In the genomic region with DNA sequence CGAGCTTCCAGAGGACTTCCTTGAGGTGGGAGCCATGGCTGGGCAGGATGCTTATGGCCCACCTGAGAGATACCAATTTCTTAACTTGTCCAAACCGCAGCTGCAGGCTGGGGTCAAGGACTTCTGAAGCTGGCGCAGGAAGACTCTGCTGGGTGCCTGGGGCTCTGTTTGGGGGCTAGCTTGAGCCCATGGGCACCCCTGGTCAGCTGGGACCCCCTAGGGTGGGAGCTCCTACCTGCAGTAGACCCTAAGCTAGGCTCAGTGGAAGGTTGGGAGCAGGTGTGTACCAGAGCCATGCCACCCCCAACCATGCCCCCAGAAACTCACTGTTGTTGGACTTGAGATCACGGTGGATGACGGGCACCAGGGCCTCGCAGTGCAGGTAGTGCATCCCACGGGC, we compare ENCODE assay signal across 8 cellular contexts. TPM values are rescaled to one million over a fixed set of nuclear protein-coding genes. Genes with fewer than 3 reads are reported as not detected.
DNase-seq lines count a peak whose midpoint lies in the region; ATAC-seq, FAIRE-seq and TF ChIP-seq lines count a peak whose summit lies in the region.

No MANE protein-coding gene starts in this region.

- H3K4me1 Mint-ChIP-seq in naive B cell, result peaks cover 45 to 65% (median 60%) of the 10 kb centered on the region in 3 donors

- H3K27ac Mint-ChIP-seq in naive B cell, result peak overlapping the region; percentile 38 to 98 (median 93)

- H3K36me3 ChIP-seq in bronchial epithelial cell (ENCODE audit: control insufficient read depth, insufficient read depth, low read length), result peaks cover 14% of the 10 kb centered on the region

- no peaks in the 10 kb centered on the region for H3K9me3 ChIP-seq in right cardiac atrium (ENCODE audit: control insufficient read depth, low read length)

- TF ChIP-seq CTCF in bronchial epithelial cell (IDR thresholded peaks at IDR 0.05; ENCODE audit: insufficient read depth, low read length, severe bottlenecking), result no peak

- H3K4me3 Mint-ChIP-seq in naive B cell, result peak overlapping the region; percentile 87 to 97 (median 94)

- FAIRE-seq in bronchial epithelial cell (lab: Jason Lieb, UNC), result no peak

- no peaks in the 10 kb centered on the region for H3K9me3 Mint-ChIP-seq in naive B cell

- H3K4me3 ChIP-seq in right cardiac atrium (ENCODE audit: low read length) (peak overlapping the region; percentile 82), bronchial epithelial cell (ENCODE audit: low read depth, low read length) (peak overlapping the region; percentile 55)

- H3K27me3 Mint-ChIP-seq in naive B cell, result no peaks in the 10 kb centered on the region

- intact Hi-C loops in right cardiac atrium (cut with DNase I), result loop anchor here in 1 of 4 donors (5.0 kb wide), 1 partner anchor 35 kb away; a partner anchor contains a TSS
- intact Hi-C loops in left cardiac atrium (cut with DNase I), result loop anchor here in 1 of 2 donors (5.0 kb wide), 1 partner anchor 35 kb away; a partner anchor contains a TSS

- no peaks in the 10 kb centered on the region for H3K27me3 ChIP-seq in right cardiac atrium (ENCODE audit: control insufficient read depth, insufficient read depth)
- H3K27me3 ChIP-seq in bronchial epithelial cell (ENCODE audit: control insufficient read depth, insufficient read depth, low read length), result no peaks in the 10 kb centered on the region

- H3K27ac ChIP-seq in right cardiac atrium (ENCODE audit: low read length), result peak overlapping the region; percentile 93

- 50% methylated on average over 7 of the region's 7 CpGs for WGBS in right cardiac atrium

- peaks cover 6% of the 10 kb centered on the region for H3K4me1 ChIP-seq in right cardiac atrium (ENCODE audit: control insufficient read depth, insufficient read depth, low read length)

- peaks cover 0 to 7% of the 10 kb centered on the region in 2 donors for H3K36me3 Mint-ChIP-seq in naive B cell

- no peak for ATAC-seq in right cardiac atrium
- ATAC-seq in left cardiac atrium, result no peak
- no peak for ATAC-seq in naive B cell (ENCODE audit: low read depth in 2 of 2)
- ATAC-seq in GM19455 (IDR thresholded peaks at IDR 0.05; ENCODE audit: unreplicated experiment), result no peak
- ATAC-seq in HG02852 (IDR thresholded peaks at IDR 0.05; ENCODE audit: unreplicated experiment), result no peak
- ATAC-seq in GM21786 (IDR thresholded peaks at IDR 0.05; ENCODE audit: unreplicated experiment), result no peak

- DNase-seq in right cardiac atrium, result no peak
- DNase-seq in left cardiac atrium, result no peak
- no peak for DNase-seq in bronchial epithelial cell (ENCODE audit: low read depth)
- no peak for DNase-seq in naive B cell
- no peak for DNase-seq in stimulated activated CD4-positive, alpha-beta T cell treated with anti-CD3 and anti-CD28 coated beads, Interleukin-4, amount 100 ng/mL, for 1 hour

RNA-seq across cellular contexts. Expression of a gene that starts 1.3 kb away (rescaled TPM):
- total RNA-seq in right cardiac atrium, result 10 to 100 TPM; 35.0 to 41.2 (median 38.1) TPM
- 30.8 TPM for polyA plus RNA-seq in right cardiac atrium
- total RNA-seq in left cardiac atrium, result 10 to 100 TPM; 42.8 to 44.7 TPM
- total RNA-seq in bronchial epithelial cell, result 11.1 and 18.6 TPM in 2 replicates
- 10 to 100 TPM in 4 of 6 donors, 1 to 10 TPM in 2; 9.2 to 20.1 (median 11.9) TPM for polyA plus RNA-seq in naive B cell (ENCODE audit: low read depth in 6 of 6)

RNA-seq across cellular contexts. Expression of a gene that starts 2.9 kb away (rescaled TPM):
- 10 to 100 TPM; 13.4 to 17.2 (median 14.8) TPM for total RNA-seq in right cardiac atrium
- polyA plus RNA-seq in right cardiac atrium, result 10.2 TPM
- 10 to 100 TPM; 15.1 to 16.7 TPM for total RNA-seq in left cardiac atrium
- total RNA-seq in bronchial epithelial cell, result 5.3 and 10.2 TPM in 2 replicates
- polyA plus RNA-seq in naive B cell (ENCODE audit: low read depth in 6 of 6), result 1 to 10 TPM in 5 of 6 donors, not detected in 1; 1.7 to 5.9 (median 3.0) TPM

RNA-seq across cellular contexts. Expression of a gene that starts 17.1 kb away (rescaled TPM):
- under 1 TPM; 0.28 to 0.88 (median 0.55) TPM for total RNA-seq in right cardiac atrium
- 0.18 TPM for polyA plus RNA-seq in right cardiac atrium
- under 1 TPM; 0.31 to 0.53 TPM for total RNA-seq in left cardiac atrium
- 0.79 and 4.1 TPM in 2 replicates for total RNA-seq in bronchial epithelial cell
- not detected for polyA plus RNA-seq in naive B cell (ENCODE audit: low read depth in 6 of 6)

RNA-seq across cellular contexts. Expression of a gene that starts 25.2 kb away (rescaled TPM):
- total RNA-seq in right cardiac atrium (10 to 100 TPM; 22.4 to 27.4 (median 26.2) TPM), left cardiac atrium (10 to 100 TPM; 31.7 to 33.0 TPM), bronchial epithelial cell (11.1 and 15.1 TPM in 2 replicates)
- polyA plus RNA-seq in right cardiac atrium (19.3 TPM), naive B cell (ENCODE audit: low read depth in 6 of 6) (100 to 1,000 TPM; 160 to 404 (median 207) TPM)

RNA-seq across cellular contexts. Expression of a gene that starts 36.8 kb away (rescaled TPM):
- total RNA-seq in right cardiac atrium (10 to 100 TPM; 43.9 to 80.2 (median 48.2) TPM), left cardiac atrium (10 to 100 TPM; 53.4 to 61.0 TPM), bronchial epithelial cell (31.6 and 62.0 TPM in 2 replicates)
- polyA plus RNA-seq in right cardiac atrium (35.7 TPM), naive B cell (ENCODE audit: low read depth in 6 of 6) (10 to 100 TPM in 4 of 6 donors, 1 to 10 TPM in 2; 5.5 to 18.3 (median 11.6) TPM)
